ENCODE assay signal across 1 cellular context in the genomic region with DNA sequence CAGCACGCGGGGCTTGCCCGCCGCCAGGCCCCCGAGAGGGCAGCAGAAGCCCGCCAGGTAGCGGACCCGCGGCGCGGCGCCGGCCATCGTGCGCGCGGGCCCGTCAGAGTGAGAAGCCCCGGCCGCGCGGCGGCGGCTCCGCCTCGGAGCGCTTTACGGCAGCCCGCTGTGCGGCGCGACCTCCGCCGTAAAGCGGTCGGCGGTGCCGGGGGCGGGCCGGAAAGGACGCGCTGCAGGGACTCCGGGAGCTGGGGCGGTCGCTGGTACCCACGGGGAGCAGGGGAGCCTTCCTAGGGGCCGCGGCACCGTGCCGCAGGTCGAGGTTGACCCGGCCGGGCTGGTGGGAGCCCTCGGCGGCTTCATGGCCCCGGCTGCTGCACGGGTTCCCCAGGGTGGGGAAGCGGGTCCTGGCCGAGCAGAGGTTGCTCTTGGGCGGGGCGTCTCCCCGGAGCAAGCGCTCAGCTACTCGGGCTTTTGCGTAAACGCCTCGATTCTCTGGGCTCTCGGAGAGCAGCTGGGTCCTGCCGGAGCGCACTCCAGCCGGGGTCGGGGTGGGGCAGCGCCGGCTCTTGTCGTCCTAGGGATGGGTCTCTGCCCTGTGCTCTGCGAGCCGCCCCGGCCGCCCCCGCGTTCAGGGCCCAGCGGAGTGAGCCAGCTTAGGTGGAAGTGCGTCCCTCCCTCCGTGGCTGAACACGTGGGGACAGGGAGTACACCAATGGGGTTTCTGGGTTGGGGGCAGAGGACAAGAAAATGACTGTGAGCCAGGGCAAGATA.
TF ChIP-seq lines count a peak whose summit lies in the region.

A gene with protein sequence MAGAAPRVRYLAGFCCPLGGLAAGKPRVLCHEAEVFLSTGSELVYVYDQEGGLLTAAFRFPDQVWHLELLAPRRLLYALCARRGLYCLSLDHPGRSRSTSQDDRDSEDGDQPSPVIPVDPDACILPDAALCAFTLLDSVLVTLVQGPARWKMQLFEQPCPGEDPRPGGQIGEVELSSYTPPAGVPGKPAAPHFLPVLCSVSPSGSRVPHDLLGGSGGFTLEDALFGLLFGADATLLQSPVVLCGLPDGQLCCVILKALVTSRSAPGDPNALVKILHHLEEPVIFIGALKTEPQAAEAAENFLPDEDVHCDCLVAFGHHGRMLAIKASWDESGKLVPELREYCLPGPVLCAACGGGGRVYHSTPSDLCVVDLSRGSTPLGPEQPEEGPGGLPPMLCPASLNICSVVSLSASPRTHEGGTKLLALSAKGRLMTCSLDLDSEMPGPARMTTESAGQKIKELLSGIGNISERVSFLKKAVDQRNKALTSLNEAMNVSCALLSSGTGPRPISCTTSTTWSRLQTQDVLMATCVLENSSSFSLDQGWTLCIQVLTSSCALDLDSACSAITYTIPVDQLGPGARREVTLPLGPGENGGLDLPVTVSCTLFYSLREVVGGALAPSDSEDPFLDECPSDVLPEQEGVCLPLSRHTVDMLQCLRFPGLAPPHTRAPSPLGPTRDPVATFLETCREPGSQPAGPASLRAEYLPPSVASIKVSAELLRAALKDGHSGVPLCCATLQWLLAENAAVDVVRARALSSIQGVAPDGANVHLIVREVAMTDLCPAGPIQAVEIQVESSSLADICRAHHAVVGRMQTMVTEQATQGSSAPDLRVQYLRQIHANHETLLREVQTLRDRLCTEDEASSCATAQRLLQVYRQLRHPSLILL (minus strand): TSS at position 110 of the 774 bp plus-strand sequence. CDS start 23 bp downstream, at position 87.

TF ChIP-seq in K562, 482 proteins besides CTCF, POLR2A, EP300 and RAD21 (continued from another document and continues in another):
- TF ChIP-seq, protein P1, sequence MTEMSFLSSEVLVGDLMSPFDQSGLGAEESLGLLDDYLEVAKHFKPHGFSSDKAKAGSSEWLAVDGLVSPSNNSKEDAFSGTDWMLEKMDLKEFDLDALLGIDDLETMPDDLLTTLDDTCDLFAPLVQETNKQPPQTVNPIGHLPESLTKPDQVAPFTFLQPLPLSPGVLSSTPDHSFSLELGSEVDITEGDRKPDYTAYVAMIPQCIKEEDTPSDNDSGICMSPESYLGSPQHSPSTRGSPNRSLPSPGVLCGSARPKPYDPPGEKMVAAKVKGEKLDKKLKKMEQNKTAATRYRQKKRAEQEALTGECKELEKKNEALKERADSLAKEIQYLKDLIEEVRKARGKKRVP (CRISPR knock-in tag; IDR thresholded peaks at IDR 0.05) = no peak
- no peak for TF ChIP-seq SAFB (IDR thresholded peaks at IDR 0.05; ENCODE audit: borderline replicate concordance, low read depth, low read length)
- no peak for TF ChIP-seq ZKSCAN8 (CRISPR knock-in tag; IDR thresholded peaks at IDR 0.05)
- TF ChIP-seq, protein P2, sequence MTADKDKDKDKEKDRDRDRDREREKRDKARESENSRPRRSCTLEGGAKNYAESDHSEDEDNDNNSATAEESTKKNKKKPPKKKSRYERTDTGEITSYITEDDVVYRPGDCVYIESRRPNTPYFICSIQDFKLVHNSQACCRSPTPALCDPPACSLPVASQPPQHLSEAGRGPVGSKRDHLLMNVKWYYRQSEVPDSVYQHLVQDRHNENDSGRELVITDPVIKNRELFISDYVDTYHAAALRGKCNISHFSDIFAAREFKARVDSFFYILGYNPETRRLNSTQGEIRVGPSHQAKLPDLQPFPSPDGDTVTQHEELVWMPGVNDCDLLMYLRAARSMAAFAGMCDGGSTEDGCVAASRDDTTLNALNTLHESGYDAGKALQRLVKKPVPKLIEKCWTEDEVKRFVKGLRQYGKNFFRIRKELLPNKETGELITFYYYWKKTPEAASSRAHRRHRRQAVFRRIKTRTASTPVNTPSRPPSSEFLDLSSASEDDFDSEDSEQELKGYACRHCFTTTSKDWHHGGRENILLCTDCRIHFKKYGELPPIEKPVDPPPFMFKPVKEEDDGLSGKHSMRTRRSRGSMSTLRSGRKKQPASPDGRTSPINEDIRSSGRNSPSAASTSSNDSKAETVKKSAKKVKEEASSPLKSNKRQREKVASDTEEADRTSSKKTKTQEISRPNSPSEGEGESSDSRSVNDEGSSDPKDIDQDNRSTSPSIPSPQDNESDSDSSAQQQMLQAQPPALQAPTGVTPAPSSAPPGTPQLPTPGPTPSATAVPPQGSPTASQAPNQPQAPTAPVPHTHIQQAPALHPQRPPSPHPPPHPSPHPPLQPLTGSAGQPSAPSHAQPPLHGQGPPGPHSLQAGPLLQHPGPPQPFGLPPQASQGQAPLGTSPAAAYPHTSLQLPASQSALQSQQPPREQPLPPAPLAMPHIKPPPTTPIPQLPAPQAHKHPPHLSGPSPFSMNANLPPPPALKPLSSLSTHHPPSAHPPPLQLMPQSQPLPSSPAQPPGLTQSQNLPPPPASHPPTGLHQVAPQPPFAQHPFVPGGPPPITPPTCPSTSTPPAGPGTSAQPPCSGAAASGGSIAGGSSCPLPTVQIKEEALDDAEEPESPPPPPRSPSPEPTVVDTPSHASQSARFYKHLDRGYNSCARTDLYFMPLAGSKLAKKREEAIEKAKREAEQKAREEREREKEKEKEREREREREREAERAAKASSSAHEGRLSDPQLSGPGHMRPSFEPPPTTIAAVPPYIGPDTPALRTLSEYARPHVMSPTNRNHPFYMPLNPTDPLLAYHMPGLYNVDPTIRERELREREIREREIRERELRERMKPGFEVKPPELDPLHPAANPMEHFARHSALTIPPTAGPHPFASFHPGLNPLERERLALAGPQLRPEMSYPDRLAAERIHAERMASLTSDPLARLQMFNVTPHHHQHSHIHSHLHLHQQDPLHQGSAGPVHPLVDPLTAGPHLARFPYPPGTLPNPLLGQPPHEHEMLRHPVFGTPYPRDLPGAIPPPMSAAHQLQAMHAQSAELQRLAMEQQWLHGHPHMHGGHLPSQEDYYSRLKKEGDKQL (CRISPR knock-in tag; IDR thresholded peaks at IDR 0.05; ENCODE audit: borderline replicate concordance) = no peak
- no peak for TF ChIP-seq FOXA1 (IDR thresholded peaks at IDR 0.05; ENCODE audit: borderline replicate concordance)
- TF ChIP-seq, protein P3, sequence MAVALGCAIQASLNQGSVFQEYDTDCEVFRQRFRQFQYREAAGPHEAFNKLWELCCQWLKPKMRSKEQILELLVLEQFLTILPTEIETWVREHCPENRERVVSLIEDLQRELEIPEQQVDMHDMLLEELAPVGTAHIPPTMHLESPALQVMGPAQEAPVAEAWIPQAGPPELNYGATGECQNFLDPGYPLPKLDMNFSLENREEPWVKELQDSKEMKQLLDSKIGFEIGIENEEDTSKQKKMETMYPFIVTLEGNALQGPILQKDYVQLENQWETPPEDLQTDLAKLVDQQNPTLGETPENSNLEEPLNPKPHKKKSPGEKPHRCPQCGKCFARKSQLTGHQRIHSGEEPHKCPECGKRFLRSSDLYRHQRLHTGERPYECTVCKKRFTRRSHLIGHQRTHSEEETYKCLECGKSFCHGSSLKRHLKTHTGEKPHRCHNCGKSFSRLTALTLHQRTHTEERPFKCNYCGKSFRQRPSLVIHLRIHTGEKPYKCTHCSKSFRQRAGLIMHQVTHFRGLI (CRISPR knock-in tag; IDR thresholded peaks at IDR 0.05) = no peak
- TF ChIP-seq MIER1 (IDR thresholded peaks at IDR 0.05; ENCODE audit: low read depth) = no peak
- TF ChIP-seq, protein P4, sequence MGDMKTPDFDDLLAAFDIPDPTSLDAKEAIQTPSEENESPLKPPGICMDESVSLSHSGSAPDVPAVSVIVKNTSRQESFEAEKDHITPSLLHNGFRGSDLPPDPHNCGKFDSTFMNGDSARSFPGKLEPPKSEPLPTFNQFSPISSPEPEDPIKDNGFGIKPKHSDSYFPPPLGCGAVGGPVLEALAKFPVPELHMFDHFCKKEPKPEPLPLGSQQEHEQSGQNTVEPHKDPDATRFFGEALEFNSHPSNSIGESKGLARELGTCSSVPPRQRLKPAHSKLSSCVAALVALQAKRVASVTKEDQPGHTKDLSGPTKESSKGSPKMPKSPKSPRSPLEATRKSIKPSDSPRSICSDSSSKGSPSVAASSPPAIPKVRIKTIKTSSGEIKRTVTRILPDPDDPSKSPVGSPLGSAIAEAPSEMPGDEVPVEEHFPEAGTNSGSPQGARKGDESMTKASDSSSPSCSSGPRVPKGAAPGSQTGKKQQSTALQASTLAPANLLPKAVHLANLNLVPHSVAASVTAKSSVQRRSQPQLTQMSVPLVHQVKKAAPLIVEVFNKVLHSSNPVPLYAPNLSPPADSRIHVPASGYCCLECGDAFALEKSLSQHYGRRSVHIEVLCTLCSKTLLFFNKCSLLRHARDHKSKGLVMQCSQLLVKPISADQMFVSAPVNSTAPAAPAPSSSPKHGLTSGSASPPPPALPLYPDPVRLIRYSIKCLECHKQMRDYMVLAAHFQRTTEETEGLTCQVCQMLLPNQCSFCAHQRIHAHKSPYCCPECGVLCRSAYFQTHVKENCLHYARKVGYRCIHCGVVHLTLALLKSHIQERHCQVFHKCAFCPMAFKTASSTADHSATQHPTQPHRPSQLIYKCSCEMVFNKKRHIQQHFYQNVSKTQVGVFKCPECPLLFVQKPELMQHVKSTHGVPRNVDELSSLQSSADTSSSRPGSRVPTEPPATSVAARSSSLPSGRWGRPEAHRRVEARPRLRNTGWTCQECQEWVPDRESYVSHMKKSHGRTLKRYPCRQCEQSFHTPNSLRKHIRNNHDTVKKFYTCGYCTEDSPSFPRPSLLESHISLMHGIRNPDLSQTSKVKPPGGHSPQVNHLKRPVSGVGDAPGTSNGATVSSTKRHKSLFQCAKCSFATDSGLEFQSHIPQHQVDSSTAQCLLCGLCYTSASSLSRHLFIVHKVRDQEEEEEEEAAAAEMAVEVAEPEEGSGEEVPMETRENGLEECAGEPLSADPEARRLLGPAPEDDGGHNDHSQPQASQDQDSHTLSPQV (IDR thresholded peaks at IDR 0.05) = no peak
- no peak for TF ChIP-seq FOXJ3 (CRISPR knock-in tag; IDR thresholded peaks at IDR 0.05)
- TF ChIP-seq MEF2A (IDR thresholded peaks at IDR 0.05; ENCODE audit: control insufficient read depth, low read depth, low read length) = no peak
- TF ChIP-seq, protein P5, sequence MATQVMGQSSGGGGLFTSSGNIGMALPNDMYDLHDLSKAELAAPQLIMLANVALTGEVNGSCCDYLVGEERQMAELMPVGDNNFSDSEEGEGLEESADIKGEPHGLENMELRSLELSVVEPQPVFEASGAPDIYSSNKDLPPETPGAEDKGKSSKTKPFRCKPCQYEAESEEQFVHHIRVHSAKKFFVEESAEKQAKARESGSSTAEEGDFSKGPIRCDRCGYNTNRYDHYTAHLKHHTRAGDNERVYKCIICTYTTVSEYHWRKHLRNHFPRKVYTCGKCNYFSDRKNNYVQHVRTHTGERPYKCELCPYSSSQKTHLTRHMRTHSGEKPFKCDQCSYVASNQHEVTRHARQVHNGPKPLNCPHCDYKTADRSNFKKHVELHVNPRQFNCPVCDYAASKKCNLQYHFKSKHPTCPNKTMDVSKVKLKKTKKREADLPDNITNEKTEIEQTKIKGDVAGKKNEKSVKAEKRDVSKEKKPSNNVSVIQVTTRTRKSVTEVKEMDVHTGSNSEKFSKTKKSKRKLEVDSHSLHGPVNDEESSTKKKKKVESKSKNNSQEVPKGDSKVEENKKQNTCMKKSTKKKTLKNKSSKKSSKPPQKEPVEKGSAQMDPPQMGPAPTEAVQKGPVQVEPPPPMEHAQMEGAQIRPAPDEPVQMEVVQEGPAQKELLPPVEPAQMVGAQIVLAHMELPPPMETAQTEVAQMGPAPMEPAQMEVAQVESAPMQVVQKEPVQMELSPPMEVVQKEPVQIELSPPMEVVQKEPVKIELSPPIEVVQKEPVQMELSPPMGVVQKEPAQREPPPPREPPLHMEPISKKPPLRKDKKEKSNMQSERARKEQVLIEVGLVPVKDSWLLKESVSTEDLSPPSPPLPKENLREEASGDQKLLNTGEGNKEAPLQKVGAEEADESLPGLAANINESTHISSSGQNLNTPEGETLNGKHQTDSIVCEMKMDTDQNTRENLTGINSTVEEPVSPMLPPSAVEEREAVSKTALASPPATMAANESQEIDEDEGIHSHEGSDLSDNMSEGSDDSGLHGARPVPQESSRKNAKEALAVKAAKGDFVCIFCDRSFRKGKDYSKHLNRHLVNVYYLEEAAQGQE (CRISPR knock-in tag; IDR thresholded peaks at IDR 0.05; ENCODE audit: low read depth) = 0 out of 2 replicates have a peak, but pooled peaks have one; percentile 38
- peak; percentile 75 for TF ChIP-seq GABPA (tag; conservative IDR thresholded peaks at IDR 0.05; ENCODE audit: low read depth)
- no peak for TF ChIP-seq ZNF324 (CRISPR knock-in tag; IDR thresholded peaks at IDR 0.05)
- TF ChIP-seq, protein P6, sequence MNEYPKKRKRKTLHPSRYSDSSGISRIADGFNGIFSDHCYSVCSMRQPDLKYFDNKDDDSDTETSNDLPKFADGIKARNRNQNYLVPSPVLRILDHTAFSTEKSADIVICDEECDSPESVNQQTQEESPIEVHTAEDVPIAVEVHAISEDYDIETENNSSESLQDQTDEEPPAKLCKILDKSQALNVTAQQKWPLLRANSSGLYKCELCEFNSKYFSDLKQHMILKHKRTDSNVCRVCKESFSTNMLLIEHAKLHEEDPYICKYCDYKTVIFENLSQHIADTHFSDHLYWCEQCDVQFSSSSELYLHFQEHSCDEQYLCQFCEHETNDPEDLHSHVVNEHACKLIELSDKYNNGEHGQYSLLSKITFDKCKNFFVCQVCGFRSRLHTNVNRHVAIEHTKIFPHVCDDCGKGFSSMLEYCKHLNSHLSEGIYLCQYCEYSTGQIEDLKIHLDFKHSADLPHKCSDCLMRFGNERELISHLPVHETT (CRISPR knock-in tag; conservative IDR thresholded peaks at IDR 0.05 in 1 of 2, IDR thresholded peaks at IDR 0.05 in 1 of 2) = 0 out of 4 replicates have a peak, but pooled peaks of 1 of the 2 experiments have one; percentile 62
- no peak for TF ChIP-seq MCM2 (IDR thresholded peaks at IDR 0.05; ENCODE audit: low read depth)
- peak; percentile 77; the same call in 1 of the 2 replicates for TF ChIP-seq MXI1 (IDR thresholded peaks at IDR 0.05; ENCODE audit: low read depth, low read length)
- TF ChIP-seq, protein P7, sequence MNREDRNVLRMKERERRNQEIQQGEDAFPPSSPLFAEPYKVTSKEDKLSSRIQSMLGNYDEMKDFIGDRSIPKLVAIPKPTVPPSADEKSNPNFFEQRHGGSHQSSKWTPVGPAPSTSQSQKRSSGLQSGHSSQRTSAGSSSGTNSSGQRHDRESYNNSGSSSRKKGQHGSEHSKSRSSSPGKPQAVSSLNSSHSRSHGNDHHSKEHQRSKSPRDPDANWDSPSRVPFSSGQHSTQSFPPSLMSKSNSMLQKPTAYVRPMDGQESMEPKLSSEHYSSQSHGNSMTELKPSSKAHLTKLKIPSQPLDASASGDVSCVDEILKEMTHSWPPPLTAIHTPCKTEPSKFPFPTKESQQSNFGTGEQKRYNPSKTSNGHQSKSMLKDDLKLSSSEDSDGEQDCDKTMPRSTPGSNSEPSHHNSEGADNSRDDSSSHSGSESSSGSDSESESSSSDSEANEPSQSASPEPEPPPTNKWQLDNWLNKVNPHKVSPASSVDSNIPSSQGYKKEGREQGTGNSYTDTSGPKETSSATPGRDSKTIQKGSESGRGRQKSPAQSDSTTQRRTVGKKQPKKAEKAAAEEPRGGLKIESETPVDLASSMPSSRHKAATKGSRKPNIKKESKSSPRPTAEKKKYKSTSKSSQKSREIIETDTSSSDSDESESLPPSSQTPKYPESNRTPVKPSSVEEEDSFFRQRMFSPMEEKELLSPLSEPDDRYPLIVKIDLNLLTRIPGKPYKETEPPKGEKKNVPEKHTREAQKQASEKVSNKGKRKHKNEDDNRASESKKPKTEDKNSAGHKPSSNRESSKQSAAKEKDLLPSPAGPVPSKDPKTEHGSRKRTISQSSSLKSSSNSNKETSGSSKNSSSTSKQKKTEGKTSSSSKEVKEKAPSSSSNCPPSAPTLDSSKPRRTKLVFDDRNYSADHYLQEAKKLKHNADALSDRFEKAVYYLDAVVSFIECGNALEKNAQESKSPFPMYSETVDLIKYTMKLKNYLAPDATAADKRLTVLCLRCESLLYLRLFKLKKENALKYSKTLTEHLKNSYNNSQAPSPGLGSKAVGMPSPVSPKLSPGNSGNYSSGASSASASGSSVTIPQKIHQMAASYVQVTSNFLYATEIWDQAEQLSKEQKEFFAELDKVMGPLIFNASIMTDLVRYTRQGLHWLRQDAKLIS (CRISPR knock-in tag; IDR thresholded peaks at IDR 0.05) = 0 out of 2 replicates have a peak, but pooled peaks have one; percentile 29
- TF ChIP-seq TRIM28 (IDR thresholded peaks at IDR 0.05) = no peak
- peak; percentile 93 for TF ChIP-seq RBFOX2 (IDR thresholded peaks at IDR 0.05; ENCODE audit: low read depth, low read length)
- no peak for TF ChIP-seq ZNF644 (tag; IDR thresholded peaks at IDR 0.05; ENCODE audit: low read depth)
- TF ChIP-seq ZNF551 (CRISPR knock-in tag; IDR thresholded peaks at IDR 0.05) = no peak
- TF ChIP-seq ZC3H4 (CRISPR knock-in tag; IDR thresholded peaks at IDR 0.05; ENCODE audit: borderline replicate concordance) = no peak
- TF ChIP-seq GABPB1 (CRISPR knock-in tag; IDR thresholded peaks at IDR 0.05) = peak; percentile 51; the same call in 1 of the 2 replicates
